15 cellular contexts compared by ENCODE assay signal in the genomic region with DNA sequence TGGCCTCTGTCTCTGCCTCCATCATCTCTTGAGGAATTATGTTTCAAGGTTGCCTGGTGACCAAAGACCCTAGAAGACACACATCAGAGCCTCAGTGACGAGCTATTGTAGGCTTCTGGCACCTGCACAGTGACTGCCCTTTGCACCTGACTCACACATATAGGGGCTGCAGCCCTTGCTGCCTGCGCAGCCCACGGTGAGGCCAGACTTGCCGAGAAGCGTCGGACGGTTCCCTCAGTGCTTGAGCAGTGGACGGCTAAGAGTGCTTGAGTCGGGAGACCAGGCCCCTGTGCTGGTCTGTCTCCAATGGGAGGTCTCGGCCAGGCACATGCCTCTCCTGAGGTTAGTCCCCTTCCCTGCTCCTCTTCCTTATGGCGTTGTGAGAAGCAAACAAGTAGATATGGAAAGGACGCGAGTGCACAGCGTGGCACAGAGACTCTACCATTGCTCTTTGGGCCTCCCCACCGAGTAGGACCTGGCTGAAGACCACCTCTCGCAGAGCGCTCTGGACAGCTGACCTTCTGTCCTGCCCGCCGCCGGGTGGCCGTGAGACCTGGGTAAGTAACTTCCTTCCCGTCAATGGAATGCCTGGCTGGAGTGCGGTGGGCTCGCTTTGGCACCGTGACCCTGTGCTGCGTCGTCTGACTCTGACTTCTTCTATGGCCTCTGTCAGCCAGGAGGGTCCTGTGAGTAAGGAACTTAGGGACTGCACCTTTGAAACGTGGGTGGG. TPM values are rescaled to one million over a fixed set of nuclear protein-coding genes. Genes with fewer than 3 reads are reported as not detected.
A peak's percentile ranks its signal among the peaks of the same experiment; 100 is the strongest.
DNase-seq lines count a peak whose midpoint lies in the region; ATAC-seq, FAIRE-seq and TF ChIP-seq lines count a peak whose summit lies in the region.
"Had no signal": no experiment of that assay in that cellular context is flagged by ENCODE, and none has a peak within 500 bp of the region (broad histone marks: within the 10 kb centered on the region; RNA-seq: fewer than 3 reads in every experiment).

No MANE protein-coding gene starts in this region.

- no peaks in the 10 kb centered on the region for H3K9me3 ChIP-seq in K562 (replicated peaks; ENCODE audit: control insufficient read depth, insufficient read depth, low read depth, low read length)
- H3K9me3 ChIP-seq: Peyer's patch had no signal

- peaks cover 4% of the 10 kb centered on the region for H3K4me1 Mint-ChIP-seq in activated naive CD4-positive, alpha-beta T cell treated with anti-CD3 and anti-CD28 coated beads for 36 hours (ENCODE audit: low read depth)
- H3K4me1 Mint-ChIP-seq in naive B cell (peaks cover 20 to 29% (median 26%) of the 10 kb centered on the region in 3 donors), type B pancreatic cell (ENCODE audit: unreplicated experiment) (peaks cover 24% of the 10 kb centered on the region)

- no peaks in the 10 kb centered on the region for H4K20me1 ChIP-seq in K562 (replicated peaks; ENCODE audit: control insufficient read depth, insufficient read depth, low read length)

- H3K4me3 Mint-ChIP-seq in activated naive CD4-positive, alpha-beta T cell treated with anti-CD3 and anti-CD28 coated beads for 36 hours = no peak overlapping the region
- H3K4me3 Mint-ChIP-seq in naive B cell = no peak overlapping the region
- H3K4me3 Mint-ChIP-seq in type B pancreatic cell = no peak overlapping the region

- intact Hi-C loops in activated naive CD4-positive, alpha-beta T cell treated with anti-CD3 and anti-CD28 coated beads for 36 hours (cut with micrococcal nuclease) = no loop called here
- intact Hi-C loops in K562 (cut with micrococcal nuclease) = no loop called here

- no peak for TF ChIP-seq RAD21 in K562 (CRISPR knock-in tag; conservative IDR thresholded peaks at IDR 0.05 in 1 of 2, IDR thresholded peaks at IDR 0.05 in 1 of 2)

- no peak overlapping the region for H3K4me2 ChIP-seq in K562 (ENCODE audit: insufficient read depth, low read length)

- no peaks in the 10 kb centered on the region for H3K27me3 Mint-ChIP-seq in activated naive CD4-positive, alpha-beta T cell treated with anti-CD3 and anti-CD28 coated beads for 36 hours (ENCODE audit: low read depth)
- H3K27me3 Mint-ChIP-seq in naive B cell (no peaks in the 10 kb centered on the region), type B pancreatic cell (no peaks in the 10 kb centered on the region)

- H3K36me3 Mint-ChIP-seq in activated naive CD4-positive, alpha-beta T cell treated with anti-CD3 and anti-CD28 coated beads for 36 hours (ENCODE audit: low read depth) = peaks cover 3% of the 10 kb centered on the region
- H3K36me3 Mint-ChIP-seq in naive B cell (peaks cover 0 to 13% of the 10 kb centered on the region in 2 donors), type B pancreatic cell (peaks cover 9% of the 10 kb centered on the region)

- no peaks in the 10 kb centered on the region for H3K27me3 ChIP-seq in K562 (ENCODE audit: control insufficient read depth in 2 of 2, insufficient read depth in 2 of 2, low read length in 2 of 2)
- H3K27me3 ChIP-seq: Peyer's patch had no signal

- no peak for FAIRE-seq in K562 (lab: Jason Lieb, UNC)
- FAIRE-seq: A204.1, GM12878 had no signal

- ATAC-seq in K562 (no peak), naive B cell (ENCODE audit: low read depth in 2 of 2) (no peak), GM21576 (IDR thresholded peaks at IDR 0.05; ENCODE audit: unreplicated experiment) (no peak), GM18867 (IDR thresholded peaks at IDR 0.05; ENCODE audit: unreplicated experiment) (no peak)
- ATAC-seq: GM12878 had no signal

- H3K27ac Mint-ChIP-seq in activated naive CD4-positive, alpha-beta T cell treated with anti-CD3 and anti-CD28 coated beads for 36 hours = no peak overlapping the region
- H3K27ac Mint-ChIP-seq in naive B cell (peak overlapping the region in 4 of 6 donors; percentile 38 to 99 (median 66)), type B pancreatic cell (peak overlapping the region; percentile 13)

- POLR2A ChIA-PET in K562 (lab: Yijun Ruan, JAX) = interaction anchor here (0.6 to 1.2 kb wide), 3 partner anchors 8 to 33 kb away, joined by 4 read pairs; a partner anchor contains a TSS

- H3K9me1 ChIP-seq in K562 (ENCODE audit: control insufficient read depth, insufficient read depth, low read length) = no peaks in the 10 kb centered on the region

- DNase-seq in activated naive CD4-positive, alpha-beta T cell treated with anti-CD3 and anti-CD28 coated beads for 36 hours = peak; percentile 2
- no peak for DNase-seq in activated naive CD4-positive, alpha-beta T cell treated with anti-CD3 and anti-CD28 coated beads, Interleukin-2, amount 50 U/mL, for 16 hours
- DNase-seq in K562 (ENCODE audit: extremely low read depth in 1 of 4, low spot score in 3 of 4) = peak in 1 of 4 experiments; percentile 8
- no peak for DNase-seq in naive B cell
- DNase-seq in type B pancreatic cell (ENCODE audit: extremely low spot score, unreplicated experiment) = no peak
- DNase-seq in NCI-H345 treated with DMSO at 0.1 percent for 48 hours (lab: John Stamatoyannopoulos, UW; ENCODE audit: unreplicated experiment) = no peak
- DNase-seq: NCI-H1105 treated with DMSO at 0.1 percent for 48 hours, NCI-H1930, NCI-H510A treated with DMSO at 0.1 percent for 48 hours, SHP77 had no signal

- TF ChIP-seq EP300 in K562 (IDR thresholded peaks at IDR 0.05; ENCODE audit: low read length) = no peak

- TF ChIP-seq POLR2A in K562 (conservative IDR thresholded peaks at IDR 0.05) = no peak

- WGBS in K562 (ENCODE audit: insufficient coverage, low coverage, missing lambda C conversion rate) = 68% methylated on average over 28 of the region's 28 CpGs

- CTCF ChIA-PET in activated naive CD4-positive, alpha-beta T cell treated with anti-CD3 and anti-CD28 coated beads for 36 hours (lab: Charles Lee) = interaction anchor here (1.1 kb wide), 1 partner anchor 9 kb away, joined by 3 read pairs; no protein-coding TSS in a partner anchor
- CTCF ChIA-PET in K562 (lab: Yijun Ruan, JAX; ENCODE audit: low intra/inter-chr PET ratio) = no interaction called here

- H3K9ac ChIP-seq in K562 (ENCODE audit: insufficient read depth in 1 of 2, low read depth in 2 of 2, low read length in 2 of 2) = 0 out of 4 replicates have a peak overlapping the region, but pooled peaks of 1 of the 2 experiments have one; percentile 26

- no peaks in the 10 kb centered on the region for H3K9me3 Mint-ChIP-seq in activated naive CD4-positive, alpha-beta T cell treated with anti-CD3 and anti-CD28 coated beads for 36 hours
- H3K9me3 Mint-ChIP-seq in naive B cell (no peaks in the 10 kb centered on the region), type B pancreatic cell (no peaks in the 10 kb centered on the region)

- no peak overlapping the region for H3K27ac ChIP-seq in K562 (ENCODE audit: extremely low read depth, low read depth, low read length)
- H3K27ac ChIP-seq: Peyer's patch had no signal

- peaks cover 11% of the 10 kb centered on the region; the same call in 1 of the 3 replicates for H3K36me3 ChIP-seq in K562 (ENCODE audit: control insufficient read depth, insufficient read depth, low read length)

- H3K79me2 ChIP-seq in K562 (ENCODE audit: control insufficient read depth, insufficient read depth, low read length) = no peaks in the 10 kb centered on the region

- BruUV-seq in K562 (replicated peaks; lab: Mats Ljungman, UMichigan) = no TSS peak

- no peak overlapping the region for H3K4me3 ChIP-seq in K562
- H3K4me3 ChIP-seq: GM12878, Peyer's patch had no signal

- no peak overlapping the region for H2AFZ ChIP-seq in K562 (ENCODE audit: low read depth, low read length)

- TF ChIP-seq CTCF in K562 (IDR thresholded peaks at IDR 0.05 in 2 of 3, conservative IDR thresholded peaks at IDR 0.05 in 1 of 3; ENCODE audit: insufficient read depth in 2 of 3, low read depth in 1 of 3, low read length in 3 of 3) = no peak
- no peak for TF ChIP-seq CTCF in type B pancreatic cell (conservative IDR thresholded peaks at IDR 0.05)

- peaks cover 0 to 20% of the 10 kb centered on the region in 2 experiments; a peak in 2 of 5 replicates for H3K4me1 ChIP-seq in K562 (replicated peaks in 1 of 2; ENCODE audit: control insufficient read depth in 2 of 2, insufficient read depth in 2 of 2, low read length in 2 of 2)

- in situ Hi-C loops in K562 (cut with MboI) = no loop called here

RNA-seq across cellular contexts. Expression of a gene that starts 33.6 kb away (rescaled TPM):
- total RNA-seq in activated naive CD4-positive, alpha-beta T cell treated with anti-CD3 and anti-CD28 coated beads for 36 hours = 1 to 10 TPM; 4.5 to 5.2 TPM
- 3.1 and 10.5 TPM in 2 replicates for total RNA-seq in K562 (2011; cell fraction: chromatin; rRNA removed; ENCODE audit: low replicate concordance)
- 12.0 and 14.7 TPM in 2 replicates for total RNA-seq in K562 (2011; cell fraction: nucleolus; rRNA removed)
- total RNA-seq in K562 (2011; cell fraction: nucleoplasm; rRNA removed) = 5.9 TPM in 2 replicates
- 18.6 and 21.8 TPM in 2 replicates for total RNA-seq in K562 (2014; rRNA removed)
- total RNA-seq in K562 (2014; rRNA removed; fragmentation: Illumina TruSeq; extraction: Trizol) = 1.1 and 1.8 TPM in 2 replicates
- 5.5 and 5.7 TPM in 2 replicates for total RNA-seq in K562 (2015; rRNA removed; fragmentation: Illumina TruSeq; extraction: Trizol)
- total RNA-seq in K562 (2021) = 18.7 and 19.2 TPM in 2 replicates
- 4.9 and 8.3 TPM in 2 replicates for polyA plus RNA-seq in K562 (2011; rRNA removed)
- polyA plus RNA-seq in K562 (2011; cell fraction: cytosol; rRNA removed) = 7.9 and 29.5 TPM in 2 replicates
- 9.1 and 15.1 TPM in 2 replicates for polyA plus RNA-seq in K562 (2011; cell fraction: nucleus; rRNA removed)
- 11.8 and 13.9 TPM in 2 replicates for polyA plus RNA-seq in K562 (2012)
- polyA plus RNA-seq in K562 (2014; fragmentation: Illumina TruSeq; extraction: Trizol) = 1.5 and 3.5 TPM in 2 replicates
- polyA plus RNA-seq in K562 (2014; fragmentation: Nextera tagmentation; extraction: Ambion mirVana) = under 1 TPM; 0.04 to 0.20 TPM
- polyA plus RNA-seq in K562 (2014; rRNA removed) = 13.1 and 13.2 TPM in 2 replicates
- polyA minus RNA-seq in K562 (2011; rRNA and poly(A)+ RNA removed) = 1.3 and 1.6 TPM in 2 replicates
- 7.2 and 17.1 TPM in 2 replicates for polyA minus RNA-seq in K562 (2011; cell fraction: cytosol; rRNA and poly(A)+ RNA removed)
- polyA minus RNA-seq in K562 (2011; cell fraction: nucleus; rRNA and poly(A)+ RNA removed) = 4.3 and 5.3 TPM in 2 replicates
- polyA plus RNA-seq in naive B cell (ENCODE audit: low read depth in 6 of 6) = 1 to 10 TPM; 1.4 to 8.9 (median 4.5) TPM
- 6.9 and 12.3 TPM in 2 replicates for total RNA-seq in type B pancreatic cell (ENCODE audit: low replicate concordance)

RNA-seq across cellular contexts. Expression of a gene that starts 37.7 kb away (rescaled TPM):
- 1 to 10 TPM; 9.1 to 9.7 TPM for total RNA-seq in activated naive CD4-positive, alpha-beta T cell treated with anti-CD3 and anti-CD28 coated beads for 36 hours
- not detected in 2 replicates for total RNA-seq in K562 (2011; cell fraction: chromatin; rRNA removed; ENCODE audit: low replicate concordance)
- not detected in 2 replicates for total RNA-seq in K562 (2011; cell fraction: nucleolus; rRNA removed)
- total RNA-seq in K562 (2011; cell fraction: nucleoplasm; rRNA removed) = not detected in 2 replicates
- total RNA-seq in K562 (2014; rRNA removed) (not detected in 2 replicates), K562 (2014; rRNA removed; fragmentation: Illumina TruSeq; extraction: Trizol) (not detected in 2 replicates), K562 (2015; rRNA removed; fragmentation: Illumina TruSeq; extraction: Trizol) (not detected in 2 replicates), K562 (2021) (0.16 TPM in 1 of 2 replicates, not detected in the other), type B pancreatic cell (ENCODE audit: low replicate concordance) (not detected in 2 replicates)
- polyA plus RNA-seq in K562 (2011; rRNA removed) (not detected in 2 replicates), K562 (2014; fragmentation: Illumina TruSeq; extraction: Trizol) (not detected in 2 replicates), K562 (2014; fragmentation: Nextera tagmentation; extraction: Ambion mirVana) (not detected), K562 (2014; rRNA removed) (not detected in 2 replicates), naive B cell (ENCODE audit: low read depth in 6 of 6) (under 1 TPM in 4 of 6 donors, not detected in 2; 0.07 to 0.22 (median 0.08) TPM)
- not detected in 2 replicates for polyA plus RNA-seq in K562 (2011; cell fraction: cytosol; rRNA removed)
- polyA plus RNA-seq in K562 (2011; cell fraction: nucleus; rRNA removed) = not detected in 2 replicates
- 0.01 TPM in 2 replicates for polyA plus RNA-seq in K562 (2012)
- not detected in 2 replicates for polyA minus RNA-seq in K562 (2011; rRNA and poly(A)+ RNA removed)
- polyA minus RNA-seq in K562 (2011; cell fraction: cytosol; rRNA and poly(A)+ RNA removed) = not detected in 2 replicates
- polyA minus RNA-seq in K562 (2011; cell fraction: nucleus; rRNA and poly(A)+ RNA removed) = not detected in 2 replicates

RNA-seq across cellular contexts. Expression of a gene that starts 44.1 kb away (rescaled TPM):
- total RNA-seq in activated naive CD4-positive, alpha-beta T cell treated with anti-CD3 and anti-CD28 coated beads for 36 hours = 10 to 100 TPM; 45.7 to 49.3 TPM
- total RNA-seq in K562 (2011; cell fraction: chromatin; rRNA removed; ENCODE audit: low replicate concordance) = 109 and 296 TPM in 2 replicates
- total RNA-seq in K562 (2011; cell fraction: nucleolus; rRNA removed) = 251 and 260 TPM in 2 replicates
- 183 and 184 TPM in 2 replicates for total RNA-seq in K562 (2011; cell fraction: nucleoplasm; rRNA removed)
- 212 and 268 TPM in 2 replicates for total RNA-seq in K562 (2014; rRNA removed)
- total RNA-seq in K562 (2014; rRNA removed; fragmentation: Illumina TruSeq; extraction: Trizol) = 46.9 and 56.8 TPM in 2 replicates
- 94.0 and 99.6 TPM in 2 replicates for total RNA-seq in K562 (2015; rRNA removed; fragmentation: Illumina TruSeq; extraction: Trizol)
- 277 and 283 TPM in 2 replicates for total RNA-seq in K562 (2021)
- polyA plus RNA-seq in K562 (2011; rRNA removed) = 130 and 189 TPM in 2 replicates
- 210 and 322 TPM in 2 replicates for polyA plus RNA-seq in K562 (2011; cell fraction: cytosol; rRNA removed)
- polyA plus RNA-seq in K562 (2011; cell fraction: nucleus; rRNA removed) = 461 and 543 TPM in 2 replicates
- 186 and 202 TPM in 2 replicates for polyA plus RNA-seq in K562 (2012)
- 94.3 and 120 TPM in 2 replicates for polyA plus RNA-seq in K562 (2014; fragmentation: Illumina TruSeq; extraction: Trizol)
- polyA plus RNA-seq in K562 (2014; fragmentation: Nextera tagmentation; extraction: Ambion mirVana) = 10 to 100 TPM in 1 of 2 experiments, 1 to 10 TPM in 1; 8.1 to 11.0 TPM
- polyA plus RNA-seq in K562 (2014; rRNA removed) = 209 and 237 TPM in 2 replicates
- polyA minus RNA-seq in K562 (2011; rRNA and poly(A)+ RNA removed) = 65.6 and 71.9 TPM in 2 replicates
- polyA minus RNA-seq in K562 (2011; cell fraction: cytosol; rRNA and poly(A)+ RNA removed) = 96.6 and 122 TPM in 2 replicates
- 81.0 and 130 TPM in 2 replicates for polyA minus RNA-seq in K562 (2011; cell fraction: nucleus; rRNA and poly(A)+ RNA removed)
- 100 to 1,000 TPM in 1 of 6 donors, 10 to 100 TPM in 5; 46.3 to 115 (median 68.5) TPM for polyA plus RNA-seq in naive B cell (ENCODE audit: low read depth in 6 of 6)
- 142 and 154 TPM in 2 replicates for total RNA-seq in type B pancreatic cell (ENCODE audit: low replicate concordance)

Comparison
In these comparisons a context has a peak if more than half of its experiments do, and no peak if none do; other contexts are left out.
1. RNA of a gene that starts 37.7 kb away (total RNA-seq): 9.1 to 9.7 TPM in activated naive CD4-positive, alpha-beta T cell treated with anti-CD3 and anti-CD28 coated beads for 36 hours; 0.16 TPM in K562 and not detected in type B pancreatic cell; every median in the first group is over 4 times any median in the second.